In the genomic region with DNA sequence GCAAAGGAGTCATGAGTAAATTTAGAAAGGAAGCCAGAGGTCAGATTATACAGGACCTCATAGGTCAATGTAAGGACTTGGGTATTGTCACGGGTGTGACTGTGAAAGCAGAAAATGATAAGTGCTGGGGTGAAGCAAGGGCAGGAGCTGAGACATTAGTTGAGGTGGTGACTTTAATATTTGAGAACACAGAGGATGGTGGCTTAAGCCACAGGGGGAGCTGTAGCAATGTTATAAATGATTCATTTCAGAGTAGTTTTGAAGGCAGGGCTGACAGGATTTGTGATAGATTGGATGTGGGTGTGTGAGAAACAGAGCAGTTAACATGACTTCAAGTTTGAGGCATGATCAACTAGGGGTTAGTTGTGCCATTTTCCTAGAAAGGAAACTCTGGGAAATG, we compare ENCODE assay signal across 22 cellular contexts.
DNase-seq lines count a peak whose midpoint lies in the region; ATAC-seq, FAIRE-seq and TF ChIP-seq lines count a peak whose summit lies in the region.
"Had no signal": no experiment of that assay in that cellular context is flagged by ENCODE, and none has a peak within 500 bp of the region (broad histone marks: within the 10 kb centered on the region; RNA-seq: fewer than 3 reads in every experiment).

No MANE protein-coding gene starts in this region.

- no peak for FAIRE-seq in small intestine (lab: Jason Lieb, UNC)

- H3F3A ChIP-seq in OCI-LY1 (ENCODE audit: insufficient read depth, low read length): no peaks in the 10 kb centered on the region

- H3K9me3 ChIP-seq in OCI-LY1 (ENCODE audit: low read length) (no peaks in the 10 kb centered on the region), small intestine (ENCODE audit: control insufficient read depth, low read depth) (no peaks in the 10 kb centered on the region)
- H3K9me3 ChIP-seq: upper lobe of left lung had no signal

- H3K27me3 ChIP-seq in OCI-LY1 (ENCODE audit: insufficient read depth, low read length): no peaks in the 10 kb centered on the region
- no peaks in the 10 kb centered on the region for H3K27me3 ChIP-seq in small intestine (ENCODE audit: control insufficient read depth in 2 of 2, insufficient read depth in 2 of 2, low read length in 2 of 2)
- H3K27me3 ChIP-seq: esophagus muscularis mucosa, upper lobe of left lung had no signal

- H3K27me3 Mint-ChIP-seq in activated T-helper 1 cell treated with anti-CD3 and anti-CD28 coated beads, Interleukin-12 subunit alpha, Interleukin-12 subunit beta, Interleukin-2, Interleukin-4 antibody, amounts not matched to agents 30 ng/mL and 10 ng/mL and 1 ng/mL, durations not matched to agents 14 hours and 24 hours and 36 hours (ENCODE audit: insufficient read depth): no peaks in the 10 kb centered on the region
- H3K27me3 Mint-ChIP-seq: activated naive CD8-positive, alpha-beta T cell treated with anti-CD3 and anti-CD28 coated beads, Interleukin-2, amount 10 ng/mL, durations not matched to agents 7 days and 5 days had no signal

- H3K27ac ChIP-seq in OCI-LY1 (ENCODE audit: low read depth, low read length, poor library complexity, severe bottlenecking) (no peak overlapping the region), small intestine (ENCODE audit: low read depth in 1 of 2, low read length in 1 of 2) (no peak overlapping the region)
- H3K27ac ChIP-seq: esophagus muscularis mucosa, upper lobe of left lung had no signal

- H3K36me3 ChIP-seq in OCI-LY1 (ENCODE audit: insufficient read depth, low read length): no peaks in the 10 kb centered on the region
- H3K36me3 ChIP-seq in small intestine (ENCODE audit: control insufficient read depth in 2 of 2, insufficient read depth in 2 of 2, low read length in 2 of 2): no peaks in the 10 kb centered on the region
- H3K36me3 ChIP-seq: esophagus muscularis mucosa, upper lobe of left lung had no signal

- peak; percentile 72 for ATAC-seq in HG03520 (IDR thresholded peaks at IDR 0.05; ENCODE audit: unreplicated experiment)
- ATAC-seq: Right ventricle myocardium inferior had no signal

- TF ChIP-seq CTCF in GM12873 (IDR thresholded peaks at IDR 0.05; ENCODE audit: insufficient read depth, low read depth, low read length, missing control alignments) (peak; percentile 20), OCI-LY1 (IDR thresholded peaks at IDR 0.05; ENCODE audit: low read length) (peak; percentile 38; the same call in 1 of the 2 replicates), epithelial cell of proximal tubule (conservative IDR thresholded peaks at IDR 0.05; ENCODE audit: low read depth, low read length) (peak; percentile 29)

- in situ Hi-C loops in ACHN (cut with HindIII; ENCODE audit: low pct_ligation_motif_present, low pct_unique_long_range_greater_than_20kb, low sequenced_read_pairs): no loop called here

- no peak overlapping the region for H3K4me2 ChIP-seq in OCI-LY1 (ENCODE audit: low read length)

- H3K27ac Mint-ChIP-seq in activated T-helper 1 cell treated with anti-CD3 and anti-CD28 coated beads, Interleukin-12 subunit alpha, Interleukin-12 subunit beta, Interleukin-2, Interleukin-4 antibody, amounts not matched to agents 30 ng/mL and 10 ng/mL and 1 ng/mL, durations not matched to agents 14 hours and 24 hours and 36 hours: no peak overlapping the region
- H3K27ac Mint-ChIP-seq: activated naive CD8-positive, alpha-beta T cell treated with anti-CD3 and anti-CD28 coated beads, Interleukin-2, amount 10 ng/mL, durations not matched to agents 7 days and 5 days; brain; CD4-positive, alpha-beta T cell; stimulated activated naive CD8-positive, alpha-beta T cell treated with anti-CD3 and anti-CD28 coated beads, Interleukin-15, Interleukin-2, amounts not matched to agents 100 ng/mL and 50 ng/mL, for 24 hours; T-helper 1 cell treated with Interleukin-12 subunit alpha and Interleukin-12 subunit beta and Interleukin-4 antibody, amounts not matched to agents 30 μg/mL and 1 μg/mL, for 36 hours had no signal

- no peaks in the 10 kb centered on the region for H3K9me2 ChIP-seq in OCI-LY1 (ENCODE audit: low read depth, low read length)

- no peaks in the 10 kb centered on the region for H3K36me3 Mint-ChIP-seq in activated T-helper 1 cell treated with anti-CD3 and anti-CD28 coated beads, Interleukin-12 subunit alpha, Interleukin-12 subunit beta, Interleukin-2, Interleukin-4 antibody, amounts not matched to agents 30 ng/mL and 10 ng/mL and 1 ng/mL, durations not matched to agents 14 hours and 24 hours and 36 hours (ENCODE audit: low read depth)
- H3K36me3 Mint-ChIP-seq: activated naive CD8-positive, alpha-beta T cell treated with anti-CD3 and anti-CD28 coated beads, Interleukin-2, amount 10 ng/mL, durations not matched to agents 7 days and 5 days; brain had no signal

- no peak overlapping the region for H3K4me3 Mint-ChIP-seq in activated T-helper 1 cell treated with anti-CD3 and anti-CD28 coated beads, Interleukin-12 subunit alpha, Interleukin-12 subunit beta, Interleukin-2, Interleukin-4 antibody, amounts not matched to agents 30 ng/mL and 10 ng/mL and 1 ng/mL, durations not matched to agents 14 hours and 24 hours and 36 hours
- H3K4me3 Mint-ChIP-seq: activated naive CD8-positive, alpha-beta T cell treated with anti-CD3 and anti-CD28 coated beads, Interleukin-2, amount 10 ng/mL, durations not matched to agents 7 days and 5 days; brain; CD4-positive, alpha-beta T cell; stimulated activated naive CD8-positive, alpha-beta T cell treated with anti-CD3 and anti-CD28 coated beads, Interleukin-15, Interleukin-2, amounts not matched to agents 100 ng/mL and 50 ng/mL, for 24 hours; T-helper 1 cell treated with Interleukin-12 subunit alpha and Interleukin-12 subunit beta and Interleukin-4 antibody, amounts not matched to agents 30 μg/mL and 1 μg/mL, for 36 hours had no signal

- no peaks in the 10 kb centered on the region for H3K79me2 ChIP-seq in OCI-LY1 (ENCODE audit: insufficient read depth, low read length)

- H2AFZ ChIP-seq in OCI-LY1 (ENCODE audit: low read length): no peak overlapping the region

- no peaks in the 10 kb centered on the region for H4K20me1 ChIP-seq in OCI-LY1 (ENCODE audit: insufficient read depth, low read length)

- H3K4me1 ChIP-seq in OCI-LY1 (ENCODE audit: insufficient read depth, low read length, severe bottlenecking) (no peaks in the 10 kb centered on the region), small intestine (ENCODE audit: control insufficient read depth in 2 of 2, insufficient read depth in 1 of 2, low read depth in 1 of 2, low read length in 1 of 2) (no peaks in the 10 kb centered on the region)
- H3K4me1 ChIP-seq: upper lobe of left lung had no signal

- H3K4me1 Mint-ChIP-seq in activated T-helper 1 cell treated with anti-CD3 and anti-CD28 coated beads, Interleukin-12 subunit alpha, Interleukin-12 subunit beta, Interleukin-2, Interleukin-4 antibody, amounts not matched to agents 30 ng/mL and 10 ng/mL and 1 ng/mL, durations not matched to agents 14 hours and 24 hours and 36 hours (ENCODE audit: low read depth): no peaks in the 10 kb centered on the region
- H3K4me1 Mint-ChIP-seq: activated naive CD8-positive, alpha-beta T cell treated with anti-CD3 and anti-CD28 coated beads, Interleukin-2, amount 10 ng/mL, durations not matched to agents 7 days and 5 days; brain had no signal

- DNase-seq in epithelial cell of proximal tubule (ENCODE audit: low read depth): no peak
- DNase-seq in small intestine: no peak
- DNase-seq in UCSD-AML1 (lab: John Stamatoyannopoulos, UW; ENCODE audit: unreplicated experiment): no peak
- DNase-seq in activated T-helper 1 cell treated with anti-CD3 and anti-CD28 coated beads, Interleukin-12 subunit alpha, Interleukin-12 subunit beta, Interleukin-2, Interleukin-4 antibody, amounts not matched to agents 30 ng/mL and 10 ng/mL and 1 ng/mL, durations not matched to agents 14 hours and 24 hours and 36 hours (ENCODE audit: low spot score): no peak
- no peak for DNase-seq in ACHN
- DNase-seq: activated naive CD8-positive, alpha-beta T cell treated with anti-CD3 and anti-CD28 coated beads, Interleukin-2, amount 10 ng/mL, durations not matched to agents 7 days and 5 days; CD4-positive, alpha-beta T cell; DMS79; GOT3; NCI-H1417 treated with DMSO at 0.1 percent for 48 hours; NCI-H2171; retina; stimulated activated CD4-positive, alpha-beta T cell treated with anti-CD3 and anti-CD28 coated beads, Interleukin-15, amount 100 ng/mL, for 24 hours; upper lobe of left lung had no signal

- 19 to 51% (median 33%) methylated on average over 1 of the region's 1 CpG for WGBS in small intestine, 3 donors

- H3K9ac ChIP-seq in OCI-LY1 (ENCODE audit: low read length): no peak overlapping the region

- intact Hi-C loops in activated T-helper 1 cell treated with anti-CD3 and anti-CD28 coated beads, Interleukin-12 subunit alpha, Interleukin-12 subunit beta, Interleukin-2, Interleukin-4 antibody, amounts not matched to agents 30 ng/mL and 10 ng/mL and 1 ng/mL, durations not matched to agents 14 hours and 24 hours and 36 hours (cut with micrococcal nuclease): no loop called here

- H3K4me3 ChIP-seq in OCI-LY1 (ENCODE audit: low read depth, low read length, poor library complexity, severe bottlenecking): no peak overlapping the region
- no peak overlapping the region for H3K4me3 ChIP-seq in epithelial cell of proximal tubule (ENCODE audit: low read depth, low read length)
- no peak overlapping the region for H3K4me3 ChIP-seq in small intestine (ENCODE audit: low read depth in 1 of 2, low read length in 2 of 2)
- H3K4me3 ChIP-seq: esophagus muscularis mucosa, upper lobe of left lung had no signal

- H3K9me3 Mint-ChIP-seq in activated T-helper 1 cell treated with anti-CD3 and anti-CD28 coated beads, Interleukin-12 subunit alpha, Interleukin-12 subunit beta, Interleukin-2, Interleukin-4 antibody, amounts not matched to agents 30 ng/mL and 10 ng/mL and 1 ng/mL, durations not matched to agents 14 hours and 24 hours and 36 hours: no peaks in the 10 kb centered on the region
- H3K9me3 Mint-ChIP-seq: activated naive CD8-positive, alpha-beta T cell treated with anti-CD3 and anti-CD28 coated beads, Interleukin-2, amount 10 ng/mL, durations not matched to agents 7 days and 5 days; CD4-positive, alpha-beta T cell; stimulated activated naive CD8-positive, alpha-beta T cell treated with anti-CD3 and anti-CD28 coated beads, Interleukin-15, Interleukin-2, amounts not matched to agents 100 ng/mL and 50 ng/mL, for 24 hours; T-helper 1 cell treated with Interleukin-12 subunit alpha and Interleukin-12 subunit beta and Interleukin-4 antibody, amounts not matched to agents 30 μg/mL and 1 μg/mL, for 36 hours had no signal
